ENCODE assay signal across 19 cellular contexts in the genomic region with DNA sequence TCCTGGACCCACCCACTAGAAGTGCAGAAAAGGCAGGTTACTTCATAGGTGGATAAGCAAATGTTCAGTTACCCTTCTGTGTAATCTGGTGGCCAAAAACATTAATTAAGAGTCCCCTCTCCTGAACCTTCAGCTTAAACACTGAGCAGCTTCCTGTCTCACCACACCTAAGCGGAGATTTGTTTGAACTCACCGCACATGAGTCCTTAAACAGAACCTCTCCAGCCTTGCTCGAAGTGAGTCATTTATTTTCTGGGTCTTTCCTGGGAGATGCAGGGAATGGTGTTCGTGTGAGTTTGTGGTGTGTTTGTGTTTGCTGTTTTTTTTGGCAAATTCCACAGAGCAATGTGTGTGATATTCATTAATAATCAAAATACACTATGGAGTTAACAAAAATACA. TPM values are rescaled to one million over a fixed set of nuclear protein-coding genes. Genes with fewer than 3 reads are reported as not detected.
DNase-seq lines count a peak whose midpoint lies in the region; ATAC-seq and TF ChIP-seq lines count a peak whose summit lies in the region.
"Had no signal": no experiment of that assay in that cellular context is flagged by ENCODE, and none has a peak within 500 bp of the region (broad histone marks: within the 10 kb centered on the region; RNA-seq: fewer than 3 reads in every experiment).

No MANE protein-coding gene starts in this region.

- intact Hi-C loops in lower lobe of right lung (cut with DNase I), result no loop called here

- TF ChIP-seq CTCF in lower lobe of right lung (IDR thresholded peaks at IDR 0.05), result no peak
- no peak for TF ChIP-seq CTCF in osteoblast (IDR thresholded peaks at IDR 0.05; ENCODE audit: extremely low read depth, low read depth, low read length)

- H3K9me3 ChIP-seq in lower lobe of right lung (no peaks in the 10 kb centered on the region), MG63 (no peaks in the 10 kb centered on the region), osteoblast (ENCODE audit: low read depth, low read length) (no peaks in the 10 kb centered on the region)
- H3K9me3 ChIP-seq: SJCRH30 had no signal

- DNase-seq in DMS53 treated with DMSO at 0.1 percent for 48 hours (lab: John Stamatoyannopoulos, UW; ENCODE audit: unreplicated experiment) (peak; percentile 35), astrocyte of the hippocampus (ENCODE audit: low read depth, low spot score) (peak; percentile 27), lower lobe of right lung (no peak), MG63 (no peak), osteoblast (ENCODE audit: insufficient read length, low spot score, missing footprints) (no peak), amygdala (lab: John Stamatoyannopoulos, UW) (no peak)
- DNase-seq in Jurkat, Clone E6-1 (ENCODE audit: low read depth, low spot score), result peak; percentile 67
- DNase-seq: CD8-positive, alpha-beta T cell; DMS79 treated with DMSO at 0.1 percent for 48 hours; H7; IMR-90; Karpas-422; NCI-H1105; NCI-H1694 treated with DMSO at 0.1 percent for 48 hours; NCI-H2107; NCI-H524; SJCRH30 had no signal

- H3K27ac ChIP-seq in lower lobe of right lung, result no peak overlapping the region
- no peak overlapping the region for H3K27ac ChIP-seq in osteoblast (ENCODE audit: low read depth, low read length)
- H3K27ac ChIP-seq: BLaER1 treated with 17β-estradiol and CSF1 and Interleukin-3, amounts not matched to agents 10 nM and 100 nM; HL-60; SJCRH30 had no signal

- H3K79me2 ChIP-seq in osteoblast (ENCODE audit: insufficient read depth, low read length), result no peaks in the 10 kb centered on the region

- no peak overlapping the region for H3K4me2 ChIP-seq in osteoblast (ENCODE audit: insufficient read depth, low read length)
- H3K4me2 ChIP-seq: BLaER1 treated with 17β-estradiol and CSF1 and Interleukin-3, amounts not matched to agents 10 nM and 100 nM had no signal

- H3K27me3 ChIP-seq in lower lobe of right lung (ENCODE audit: low read depth) (no peaks in the 10 kb centered on the region), MG63 (no peaks in the 10 kb centered on the region), osteoblast (ENCODE audit: insufficient read depth, low read length) (no peaks in the 10 kb centered on the region)
- H3K27me3 ChIP-seq: BLaER1 treated with 17β-estradiol and CSF1 and Interleukin-3, amounts not matched to agents 10 nM and 100 nM; SJCRH30 had no signal

- ATAC-seq in lower lobe of right lung, result peak; percentile 77 to 82
- ATAC-seq: CD8-positive, alpha-beta T cell had no signal

- H3K4me1 ChIP-seq in lower lobe of right lung (no peaks in the 10 kb centered on the region), osteoblast (ENCODE audit: insufficient read depth, low read length) (no peaks in the 10 kb centered on the region)

- H2AFZ ChIP-seq in osteoblast (ENCODE audit: low read length), result no peak overlapping the region

- no peaks in the 10 kb centered on the region for H4K20me1 ChIP-seq in osteoblast (ENCODE audit: insufficient read depth, low read length)
- H4K20me1 ChIP-seq: BLaER1 treated with 17β-estradiol and CSF1 and Interleukin-3, amounts not matched to agents 10 nM and 100 nM had no signal

- H3K36me3 ChIP-seq in lower lobe of right lung, result no peaks in the 10 kb centered on the region
- H3K36me3 ChIP-seq in MG63, result no peaks in the 10 kb centered on the region
- H3K36me3 ChIP-seq in osteoblast (ENCODE audit: insufficient read depth, low read length), result no peaks in the 10 kb centered on the region
- H3K36me3 ChIP-seq: BLaER1 treated with 17β-estradiol and CSF1 and Interleukin-3, amounts not matched to agents 10 nM and 100 nM; SJCRH30 had no signal

- H3K4me3 ChIP-seq in Jurkat, Clone E6-1 (ENCODE audit: low read length), result no peak overlapping the region
- no peak overlapping the region for H3K4me3 ChIP-seq in lower lobe of right lung
- H3K4me3 ChIP-seq in MG63, result no peak overlapping the region
- no peak overlapping the region for H3K4me3 ChIP-seq in osteoblast (ENCODE audit: insufficient read depth, low read length)
- H3K4me3 ChIP-seq: BLaER1 treated with 17β-estradiol and CSF1 and Interleukin-3, amounts not matched to agents 10 nM and 100 nM; SJCRH30 had no signal

RNA-seq across cellular contexts. Expression of a gene that starts 7.6 kb away (rescaled TPM):
- polyA plus RNA-seq in Jurkat, Clone E6-1 (2012; ENCODE audit: insufficient read depth, insufficient read length), result 12.3 TPM
- total RNA-seq in lower lobe of right lung (40.6 TPM), osteoblast (8.7 and 11.2 TPM in 2 replicates)
- 1.2 and 1.5 TPM in 2 replicates for total RNA-seq in MG63 (2014; rRNA removed; shearing (Covaris generic); ENCODE audit: low replicate concordance)

Comparison
In these comparisons a context has a peak if more than half of its experiments do, and no peak if none do; other contexts are left out.
1. DNase-seq: peak in DMS53 treated with DMSO at 0.1 percent for 48 hours (single experiment), Jurkat, Clone E6-1 (single experiment) and astrocyte of the hippocampus (single experiment); none in lower lobe of right lung (single experiment), MG63 (single experiment), osteoblast (single experiment) and amygdala (0 of 56).